ENCODE assay signal across 1 cellular context in the genomic region with DNA sequence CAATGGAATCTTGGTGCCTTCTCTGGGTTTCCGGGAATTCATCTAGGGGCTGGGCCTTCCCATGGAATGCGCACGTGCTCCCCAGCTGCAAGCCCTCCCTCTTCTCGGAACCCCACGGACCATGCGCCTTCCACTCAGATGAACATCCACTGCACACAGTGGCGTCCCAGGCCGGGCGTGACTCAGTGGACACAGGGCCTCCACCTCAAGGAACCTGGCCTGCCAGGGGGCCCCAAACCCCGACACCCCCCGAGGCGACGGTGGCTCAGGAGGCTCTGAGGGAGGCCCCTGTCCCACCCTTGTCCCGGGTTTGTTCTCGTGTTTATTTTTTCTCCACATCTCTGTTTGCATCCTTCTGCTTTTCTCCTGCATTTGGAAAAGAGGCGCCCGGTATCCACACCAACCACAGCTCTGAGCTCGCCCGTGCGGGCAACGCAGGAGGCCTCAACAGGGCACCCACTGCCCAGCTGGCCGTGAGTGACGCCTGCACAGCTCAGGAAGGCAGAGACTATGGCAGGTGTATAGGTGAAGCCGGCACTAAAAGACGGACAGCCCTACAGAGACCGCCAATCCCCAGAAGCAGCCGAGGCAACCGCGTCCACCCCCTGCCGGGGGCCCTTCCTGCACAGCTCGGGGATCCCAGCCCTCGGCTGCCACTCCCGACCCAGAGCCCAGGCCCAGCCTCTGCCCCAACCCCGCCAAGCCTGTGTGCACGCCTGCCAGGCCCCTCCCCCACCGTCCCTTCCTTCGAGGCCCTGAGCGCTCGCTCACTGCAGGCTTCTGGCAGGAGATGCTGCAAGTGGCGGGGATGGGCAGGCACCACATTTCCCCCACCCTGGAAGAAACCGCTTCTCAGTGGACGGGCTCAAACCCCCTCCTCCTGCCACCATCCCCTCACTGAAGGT.
A peak's percentile ranks its signal among the peaks of the same experiment; 100 is the strongest.
TF ChIP-seq lines count a peak whose summit lies in the region.

No MANE protein-coding gene starts in this region.

TF ChIP-seq in H1, 55 proteins besides CTCF, POLR2A, EP300 and RAD21:
- TF ChIP-seq MAX (IDR thresholded peaks at IDR 0.05) (peak; percentile 52; the same call in 1 of the 2 replicates), GABPA (IDR thresholded peaks at IDR 0.05; ENCODE audit: borderline replicate concordance, insufficient read depth, low read length) (peak; percentile 63; the same call in 1 of the 2 replicates), EGR1 (IDR thresholded peaks at IDR 0.05; ENCODE audit: borderline replicate concordance, low read depth, low read length) (no peak)
- TF ChIP-seq, protein P1, sequence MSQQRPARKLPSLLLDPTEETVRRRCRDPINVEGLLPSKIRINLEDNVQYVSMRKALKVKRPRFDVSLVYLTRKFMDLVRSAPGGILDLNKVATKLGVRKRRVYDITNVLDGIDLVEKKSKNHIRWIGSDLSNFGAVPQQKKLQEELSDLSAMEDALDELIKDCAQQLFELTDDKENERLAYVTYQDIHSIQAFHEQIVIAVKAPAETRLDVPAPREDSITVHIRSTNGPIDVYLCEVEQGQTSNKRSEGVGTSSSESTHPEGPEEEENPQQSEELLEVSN (IDR thresholded peaks at IDR 0.05), result peak; percentile 28; the same call in 1 of the 2 replicates
